In the genomic region with DNA sequence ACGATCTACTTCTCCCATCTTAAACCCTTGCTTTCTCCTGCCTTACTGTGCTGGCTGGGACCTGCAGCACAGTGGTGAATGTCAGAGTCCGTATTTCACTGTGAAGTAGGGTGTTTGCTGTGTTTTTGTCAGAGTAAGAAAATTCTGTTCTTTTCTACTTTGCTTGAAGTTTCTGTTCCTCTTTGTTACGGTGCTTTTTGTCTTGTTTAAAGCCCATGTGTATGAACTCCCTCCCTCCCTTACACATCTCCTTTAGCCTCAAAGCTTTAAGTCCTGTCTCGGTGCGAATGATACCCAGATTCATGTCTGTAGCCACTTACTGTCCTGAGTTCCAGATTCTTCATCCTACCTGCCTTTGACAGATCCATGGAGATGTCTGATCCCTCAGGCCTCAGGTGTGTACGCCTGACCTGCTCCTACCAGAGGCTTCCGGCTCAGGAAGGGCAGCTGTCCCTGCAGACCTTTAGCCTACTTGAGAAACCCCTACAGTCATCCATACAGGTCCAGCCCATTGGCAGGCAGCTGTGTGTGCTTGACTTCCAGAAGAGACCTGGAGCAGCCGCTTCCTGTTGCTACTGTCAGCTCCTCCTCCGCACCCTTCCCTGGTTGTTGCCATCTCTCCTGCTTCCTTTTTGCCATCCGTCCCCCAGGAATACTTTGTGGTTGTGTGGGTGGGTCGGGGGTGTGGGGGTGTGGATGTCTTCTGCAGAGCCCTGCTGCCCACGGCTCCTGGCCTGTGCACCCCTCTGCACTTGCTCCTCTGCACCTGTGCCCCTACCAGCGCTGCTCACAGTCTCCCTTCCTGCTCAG, we compare ENCODE assay signal across 8 cellular contexts.
DNase-seq lines count a peak whose midpoint lies in the region; ATAC-seq and TF ChIP-seq lines count a peak whose summit lies in the region.

No MANE protein-coding gene starts in this region.

- no peak for TF ChIP-seq CTCF in neural progenitor cell (IDR thresholded peaks at IDR 0.05)
- no peak for TF ChIP-seq CTCF in foreskin fibroblast (IDR thresholded peaks at IDR 0.05; ENCODE audit: low read depth, low read length)

- no peak overlapping the region for H3K4me2 ChIP-seq in neural progenitor cell

- no peaks in the 10 kb centered on the region for H4K20me1 ChIP-seq in neural progenitor cell (ENCODE audit: low read depth)

- no peaks in the 10 kb centered on the region for H3K4me1 ChIP-seq in neural progenitor cell

- H3K4me3 ChIP-seq in neural progenitor cell (no peak overlapping the region), foreskin fibroblast (ENCODE audit: low read depth in 1 of 2, low read length in 2 of 2) (no peak overlapping the region)

- H2AFZ ChIP-seq in neural progenitor cell (replicated peaks): no peak overlapping the region

- no peaks in the 10 kb centered on the region for H3K36me3 ChIP-seq in neural progenitor cell

- no peaks in the 10 kb centered on the region for H3K27me3 ChIP-seq in neural progenitor cell

- peaks cover 44% of the 10 kb centered on the region for H3K36me3 Mint-ChIP-seq in central memory CD8-positive, alpha-beta T cell (ENCODE audit: insufficient read depth)
- peaks cover 17% of the 10 kb centered on the region for H3K36me3 Mint-ChIP-seq in neural progenitor cell

- no peaks in the 10 kb centered on the region for H3F3A ChIP-seq in neural progenitor cell (ENCODE audit: low read depth)

- peaks cover 10% of the 10 kb centered on the region for H3K4me1 Mint-ChIP-seq in central memory CD8-positive, alpha-beta T cell
- H3K4me1 Mint-ChIP-seq in neural progenitor cell: no peaks in the 10 kb centered on the region

- ATAC-seq in GM18505 (IDR thresholded peaks at IDR 0.05; ENCODE audit: unreplicated experiment): peak; percentile 77
- ATAC-seq in GM21381 (IDR thresholded peaks at IDR 0.05; ENCODE audit: unreplicated experiment): peak; percentile 76
- ATAC-seq in HG03342 (IDR thresholded peaks at IDR 0.05; ENCODE audit: unreplicated experiment): peak; percentile 79
- ATAC-seq in central memory CD8-positive, alpha-beta T cell (replicated peaks; ENCODE audit: extremely low read depth, poor library complexity, severe bottlenecking): no peak

- no peak overlapping the region for H3K9ac ChIP-seq in neural progenitor cell

- TF ChIP-seq POLR2A in GM18505 (IDR thresholded peaks at IDR 0.05; ENCODE audit: borderline replicate concordance, extremely low read depth, insufficient read depth, insufficient read length): no peak

- no peak overlapping the region for H3K4me3 Mint-ChIP-seq in central memory CD8-positive, alpha-beta T cell
- H3K4me3 Mint-ChIP-seq in neural progenitor cell: no peak overlapping the region

- no peak for DNase-seq in central memory CD8-positive, alpha-beta T cell (ENCODE audit: low spot score in 2 of 2)
- DNase-seq in middle frontal gyrus (ENCODE audit: extremely low spot score, low spot score): no peak
- DNase-seq in neural progenitor cell (ENCODE audit: low spot score): no peak
- no peak for DNase-seq in foreskin fibroblast
- no peak for DNase-seq in AG08395 (ENCODE audit: low spot score)

- H3K27ac ChIP-seq in neural progenitor cell: no peak overlapping the region

- no peaks in the 10 kb centered on the region for H3K79me2 ChIP-seq in neural progenitor cell (ENCODE audit: low read depth)

- H3K27ac Mint-ChIP-seq in central memory CD8-positive, alpha-beta T cell (ENCODE audit: low read depth): peak overlapping the region; percentile 1
- no peak overlapping the region for H3K27ac Mint-ChIP-seq in neural progenitor cell

- no peaks in the 10 kb centered on the region for H3K9me3 ChIP-seq in neural progenitor cell (ENCODE audit: low read depth)

- H3K9me3 Mint-ChIP-seq in central memory CD8-positive, alpha-beta T cell: no peaks in the 10 kb centered on the region
- no peaks in the 10 kb centered on the region for H3K9me3 Mint-ChIP-seq in neural progenitor cell

- H3K27me3 Mint-ChIP-seq in central memory CD8-positive, alpha-beta T cell: no peaks in the 10 kb centered on the region
- peaks cover 8% of the 10 kb centered on the region for H3K27me3 Mint-ChIP-seq in neural progenitor cell (ENCODE audit: insufficient read depth, low read depth)
